ENCODE assay signal across 9 cellular contexts in the genomic region with DNA sequence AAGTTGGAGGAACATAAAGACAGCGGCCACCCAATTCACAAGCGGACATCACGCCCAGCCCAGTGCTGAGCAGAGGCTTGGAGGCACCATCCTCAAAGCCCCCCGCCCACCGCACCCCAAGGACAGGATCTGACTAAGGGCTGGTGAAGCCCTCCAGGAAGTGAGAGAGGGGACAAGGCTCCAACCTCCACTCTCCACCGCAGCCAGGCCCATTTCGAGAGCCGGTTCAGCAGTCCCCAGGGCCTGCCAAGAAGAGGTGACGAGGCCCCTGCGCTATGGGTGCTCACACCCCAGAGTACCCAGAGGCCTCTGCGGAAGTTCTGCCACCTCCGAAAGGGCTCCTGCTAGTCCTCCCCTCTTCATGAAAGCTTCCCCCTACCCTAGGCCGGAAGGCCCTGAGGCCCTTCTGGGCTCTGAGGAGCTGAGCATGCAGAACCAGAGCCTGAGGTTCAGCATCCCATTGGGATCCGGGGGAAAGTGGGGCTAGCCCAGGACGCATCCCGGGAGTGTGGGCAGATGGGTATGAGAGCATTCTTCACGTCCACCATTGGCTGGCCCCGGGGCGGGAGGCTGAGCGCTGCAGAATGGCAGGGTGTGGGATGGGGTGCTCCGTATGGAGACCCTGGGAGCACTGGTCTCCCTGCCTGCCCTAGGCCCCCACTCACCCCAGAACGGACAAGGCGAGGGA. TPM values are rescaled to one million over a fixed set of nuclear protein-coding genes. Genes with fewer than 3 reads are reported as not detected.
DNase-seq lines count a peak whose midpoint lies in the region; ATAC-seq, FAIRE-seq and TF ChIP-seq lines count a peak whose summit lies in the region.
"Had no signal": no experiment of that assay in that cellular context is flagged by ENCODE, and none has a peak within 500 bp of the region (broad histone marks: within the 10 kb centered on the region; RNA-seq: fewer than 3 reads in every experiment).

No MANE protein-coding gene starts in this region.

- no peaks in the 10 kb centered on the region for H3K9me3 ChIP-seq in astrocyte (ENCODE audit: insufficient read depth, low read depth, low read length)
- H3K9me3 ChIP-seq in mesodermal cell (ENCODE audit: control insufficient read depth, low read length) = no peaks in the 10 kb centered on the region

- H3K4me3 ChIP-seq in astrocyte (ENCODE audit: insufficient read depth, low read depth, low read length) = no peak overlapping the region
- H3K4me3 ChIP-seq in mesodermal cell (ENCODE audit: extremely low read depth, insufficient read depth, low read length, poor library complexity, severe bottlenecking) = peak overlapping the region; percentile 32

- no peak for ATAC-seq in natural killer cell treated with Interleukin-12 subunit alpha and Interleukin-12 subunit beta and Interleukin-15 and Interleukin-18, amount 100 ng/mL, for 72 hours
- ATAC-seq in natural killer cell (no peak), HG03469 (IDR thresholded peaks at IDR 0.05; ENCODE audit: unreplicated experiment) (no peak), GM21360 (IDR thresholded peaks at IDR 0.05; ENCODE audit: unreplicated experiment) (no peak)

- peaks cover 45 to 52% of the 10 kb centered on the region in 2 donors for H3K27me3 Mint-ChIP-seq in natural killer cell treated with Interleukin-12 subunit alpha and Interleukin-12 subunit beta and Interleukin-15 and Interleukin-18, amount 100 ng/mL, for 72 hours
- H3K27me3 Mint-ChIP-seq in natural killer cell (ENCODE audit: low read depth in 2 of 2) (peaks cover 44 to 54% of the 10 kb centered on the region in 2 donors), astrocyte (ENCODE audit: low read depth, unreplicated experiment) (peaks cover 70% of the 10 kb centered on the region), type B pancreatic cell (peaks cover 82% of the 10 kb centered on the region)

- peak overlapping the region; percentile 87 for H3K4me2 ChIP-seq in astrocyte (ENCODE audit: low read length)

- H3K9ac ChIP-seq in astrocyte (ENCODE audit: low read length) = no peak overlapping the region

- no peaks in the 10 kb centered on the region for H3K36me3 ChIP-seq in astrocyte (ENCODE audit: insufficient read depth, low read length)
- H3K36me3 ChIP-seq in mesodermal cell (ENCODE audit: control insufficient read depth, insufficient read depth, low read length) = no peaks in the 10 kb centered on the region

- 71 to 75% methylated on average over 14 to 17 of the region's 23 CpGs for WGBS in mesodermal cell (ENCODE audit: insufficient coverage in 2 of 2), 2 experiments

- no peak overlapping the region for H3K27ac Mint-ChIP-seq in natural killer cell treated with Interleukin-12 subunit alpha and Interleukin-12 subunit beta and Interleukin-15 and Interleukin-18, amount 100 ng/mL, for 72 hours
- no peak overlapping the region for H3K27ac Mint-ChIP-seq in natural killer cell
- H3K27ac Mint-ChIP-seq in astrocyte (ENCODE audit: unreplicated experiment) = no peak overlapping the region
- H3K27ac Mint-ChIP-seq in type B pancreatic cell = no peak overlapping the region

- H3K36me3 Mint-ChIP-seq in natural killer cell treated with Interleukin-12 subunit alpha and Interleukin-12 subunit beta and Interleukin-15 and Interleukin-18, amount 100 ng/mL, for 72 hours = no peaks in the 10 kb centered on the region
- H3K36me3 Mint-ChIP-seq in natural killer cell (no peaks in the 10 kb centered on the region), astrocyte (ENCODE audit: low read depth, unreplicated experiment) (peaks cover 3% of the 10 kb centered on the region), type B pancreatic cell (no peaks in the 10 kb centered on the region)

- H3K4me1 Mint-ChIP-seq in natural killer cell treated with Interleukin-12 subunit alpha and Interleukin-12 subunit beta and Interleukin-15 and Interleukin-18, amount 100 ng/mL, for 72 hours (ENCODE audit: low read depth in 2 of 2) = peaks cover 0 to 6% of the 10 kb centered on the region in 2 donors
- H3K4me1 Mint-ChIP-seq in natural killer cell = peaks cover 0 to 13% of the 10 kb centered on the region in 2 donors
- H3K4me1 Mint-ChIP-seq in astrocyte (ENCODE audit: low read depth, unreplicated experiment) = no peaks in the 10 kb centered on the region
- H3K4me1 Mint-ChIP-seq in type B pancreatic cell (ENCODE audit: unreplicated experiment) = peaks cover 4% of the 10 kb centered on the region

- H3K4me1 ChIP-seq in astrocyte (ENCODE audit: insufficient read depth, low read length) (peaks cover 5% of the 10 kb centered on the region), mesodermal cell (ENCODE audit: control insufficient read depth, insufficient read depth, low read length, poor library complexity, severe bottlenecking) (peaks cover 24% of the 10 kb centered on the region)

- no peaks in the 10 kb centered on the region for H3K79me2 ChIP-seq in astrocyte (ENCODE audit: insufficient read depth, low read length)

- no peak overlapping the region for H3K27ac ChIP-seq in astrocyte (ENCODE audit: low read depth, low read length)
- no peak overlapping the region for H3K27ac ChIP-seq in mesodermal cell (ENCODE audit: low read depth, low read length, severe bottlenecking)
- H3K27ac ChIP-seq: HL-60 had no signal

- FAIRE-seq in astrocyte (lab: Jason Lieb, UNC) = no peak

- H3K4me3 Mint-ChIP-seq in natural killer cell treated with Interleukin-12 subunit alpha and Interleukin-12 subunit beta and Interleukin-15 and Interleukin-18, amount 100 ng/mL, for 72 hours = no peak overlapping the region
- H3K4me3 Mint-ChIP-seq in natural killer cell (no peak overlapping the region), astrocyte (ENCODE audit: unreplicated experiment) (peak overlapping the region; percentile 69), type B pancreatic cell (peak overlapping the region; percentile 78)

- H4K20me1 ChIP-seq in astrocyte (ENCODE audit: insufficient read depth, low read length) = peaks cover 3% of the 10 kb centered on the region

- intact Hi-C loops in natural killer cell (cut with micrococcal nuclease) = no loop called here

- peak overlapping the region; percentile 41 for H2AFZ ChIP-seq in astrocyte (ENCODE audit: low read depth, low read length)

- no peaks in the 10 kb centered on the region for H3K9me3 Mint-ChIP-seq in natural killer cell treated with Interleukin-12 subunit alpha and Interleukin-12 subunit beta and Interleukin-15 and Interleukin-18, amount 100 ng/mL, for 72 hours
- H3K9me3 Mint-ChIP-seq in natural killer cell = no peaks in the 10 kb centered on the region
- no peaks in the 10 kb centered on the region for H3K9me3 Mint-ChIP-seq in astrocyte (ENCODE audit: unreplicated experiment)
- H3K9me3 Mint-ChIP-seq in type B pancreatic cell = no peaks in the 10 kb centered on the region

- TF ChIP-seq CTCF in natural killer cell (IDR thresholded peaks at IDR 0.05) = no peak
- no peak for TF ChIP-seq CTCF in astrocyte (IDR thresholded peaks at IDR 0.05; ENCODE audit: insufficient read depth, low read depth, low read length)
- TF ChIP-seq CTCF in type B pancreatic cell (conservative IDR thresholded peaks at IDR 0.05) = no peak

- DNase-seq in natural killer cell treated with Interleukin-12 subunit alpha and Interleukin-12 subunit beta and Interleukin-15 and Interleukin-18, amount 100 ng/mL, for 72 hours (ENCODE audit: low spot score) = peak; percentile 48
- no peak for DNase-seq in natural killer cell
- DNase-seq in astrocyte (ENCODE audit: low read depth) = no peak
- no peak for DNase-seq in type B pancreatic cell (ENCODE audit: extremely low spot score, unreplicated experiment)
- no peak for DNase-seq in SHP77 treated with DMSO at 0.1 percent for 48 hours (lab: John Stamatoyannopoulos, UW)

- H3K27me3 ChIP-seq in astrocyte (ENCODE audit: insufficient read depth, low read length) = peaks cover 66% of the 10 kb centered on the region

RNA-seq across cellular contexts. Expression of a gene that starts 2.5 kb away (rescaled TPM):
- not detected for total RNA-seq in natural killer cell treated with Interleukin-12 subunit alpha and Interleukin-12 subunit beta and Interleukin-15 and Interleukin-18, amount 100 ng/mL, for 72 hours
- total RNA-seq in natural killer cell (not detected), astrocyte (0.30 and 0.34 TPM in 2 replicates), type B pancreatic cell (ENCODE audit: low replicate concordance) (2.2 and 4.2 TPM in 2 replicates)
- 0.74 TPM for polyA plus RNA-seq in mesodermal cell (2013, experiment 1 of 2)
- 0.35 TPM for polyA plus RNA-seq in mesodermal cell (2013, experiment 2 of 2)

Comparison
In these comparisons a context has a peak if more than half of its experiments do, and no peak if none do; other contexts are left out.
1. H3K4me3 Mint-ChIP-seq: peak in astrocyte (single experiment) and type B pancreatic cell (single experiment); none in natural killer cell treated with Interleukin-12 subunit alpha and Interleukin-12 subunit beta and Interleukin-15 and Interleukin-18, amount 100 ng/mL, for 72 hours (single experiment) and natural killer cell (single experiment).